In the genomic region with DNA sequence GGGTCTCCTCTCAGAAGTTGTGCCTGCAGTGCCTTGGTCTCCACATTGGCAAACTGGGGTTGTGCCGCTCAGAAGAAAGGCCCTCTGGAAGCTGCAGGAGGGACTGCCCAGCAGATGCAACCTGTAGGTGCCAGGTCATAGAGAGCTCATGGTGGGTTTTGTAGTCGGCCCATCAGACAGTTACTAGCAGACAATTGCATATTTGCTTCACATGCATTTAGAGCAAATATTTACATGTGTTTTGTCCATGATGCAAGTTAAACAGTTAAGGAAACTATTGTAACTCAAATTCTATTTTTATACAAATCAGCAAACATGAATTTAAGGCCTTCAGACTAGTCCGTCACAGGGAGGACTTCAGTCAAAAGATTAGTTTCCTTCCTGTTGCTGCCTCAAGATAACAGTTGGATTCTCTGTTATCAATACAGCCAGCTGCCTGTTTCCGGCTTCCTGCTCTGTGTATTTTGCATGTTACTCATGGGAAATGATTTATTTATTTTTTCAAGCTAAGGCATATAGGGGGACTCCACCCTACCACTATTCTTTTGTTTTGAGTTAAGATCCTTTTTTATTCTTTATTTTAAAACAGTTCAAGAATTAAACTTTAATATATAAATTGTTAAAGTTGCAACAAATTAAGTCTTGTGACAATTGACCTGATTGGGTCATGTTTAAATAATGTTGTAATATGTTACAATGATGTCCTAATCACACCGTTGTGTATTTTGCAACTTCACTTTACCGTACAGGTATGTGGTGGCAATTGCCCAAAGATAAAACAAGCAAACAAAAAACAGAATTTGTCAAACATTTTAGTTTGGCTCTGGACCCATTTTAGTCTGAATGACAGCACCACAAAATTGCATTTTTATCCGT, we compare ENCODE assay signal across 1 cellular context.
TF ChIP-seq lines count a peak whose summit lies in the region.

No MANE protein-coding gene starts in this region.

TF ChIP-seq in HepG2, 621 proteins besides CTCF, POLR2A, EP300 and RAD21 (continued from another document and continues in another):
- TF ChIP-seq, protein P1, sequence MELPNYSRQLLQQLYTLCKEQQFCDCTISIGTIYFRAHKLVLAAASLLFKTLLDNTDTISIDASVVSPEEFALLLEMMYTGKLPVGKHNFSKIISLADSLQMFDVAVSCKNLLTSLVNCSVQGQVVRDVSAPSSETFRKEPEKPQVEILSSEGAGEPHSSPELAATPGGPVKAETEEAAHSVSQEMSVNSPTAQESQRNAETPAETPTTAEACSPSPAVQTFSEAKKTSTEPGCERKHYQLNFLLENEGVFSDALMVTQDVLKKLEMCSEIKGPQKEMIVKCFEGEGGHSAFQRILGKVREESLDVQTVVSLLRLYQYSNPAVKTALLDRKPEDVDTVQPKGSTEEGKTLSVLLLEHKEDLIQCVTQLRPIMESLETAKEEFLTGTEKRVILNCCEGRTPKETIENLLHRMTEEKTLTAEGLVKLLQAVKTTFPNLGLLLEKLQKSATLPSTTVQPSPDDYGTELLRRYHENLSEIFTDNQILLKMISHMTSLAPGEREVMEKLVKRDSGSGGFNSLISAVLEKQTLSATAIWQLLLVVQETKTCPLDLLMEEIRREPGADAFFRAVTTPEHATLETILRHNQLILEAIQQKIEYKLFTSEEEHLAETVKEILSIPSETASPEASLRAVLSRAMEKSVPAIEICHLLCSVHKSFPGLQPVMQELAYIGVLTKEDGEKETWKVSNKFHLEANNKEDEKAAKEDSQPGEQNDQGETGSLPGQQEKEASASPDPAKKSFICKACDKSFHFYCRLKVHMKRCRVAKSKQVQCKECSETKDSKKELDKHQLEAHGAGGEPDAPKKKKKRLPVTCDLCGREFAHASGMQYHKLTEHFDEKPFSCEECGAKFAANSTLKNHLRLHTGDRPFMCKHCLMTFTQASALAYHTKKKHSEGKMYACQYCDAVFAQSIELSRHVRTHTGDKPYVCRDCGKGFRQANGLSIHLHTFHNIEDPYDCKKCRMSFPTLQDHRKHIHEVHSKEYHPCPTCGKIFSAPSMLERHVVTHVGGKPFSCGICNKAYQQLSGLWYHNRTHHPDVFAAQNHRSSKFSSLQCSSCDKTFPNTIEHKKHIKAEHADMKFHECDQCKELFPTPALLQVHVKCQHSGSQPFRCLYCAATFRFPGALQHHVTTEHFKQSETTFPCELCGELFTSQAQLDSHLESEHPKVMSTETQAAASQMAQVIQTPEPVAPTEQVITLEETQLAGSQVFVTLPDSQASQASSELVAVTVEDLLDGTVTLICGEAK (IDR thresholded peaks at IDR 0.05) = no peak
- TF ChIP-seq, protein P1 (CRISPR knock-in tag; IDR thresholded peaks at IDR 0.05) = no peak
- TF ChIP-seq ELF3 (CRISPR knock-in tag; IDR thresholded peaks at IDR 0.05) = peak; percentile 99
- no peak for TF ChIP-seq ARNT2 (CRISPR knock-in tag; IDR thresholded peaks at IDR 0.05; ENCODE audit: low read depth)
- 0 out of 2 replicates have a peak, but pooled peaks have one; percentile 76 for TF ChIP-seq NKX3-1 (CRISPR knock-in tag; IDR thresholded peaks at IDR 0.05)
- no peak for TF ChIP-seq ZNF138 (CRISPR knock-in tag; IDR thresholded peaks at IDR 0.05; ENCODE audit: low read depth)
- no peak for TF ChIP-seq ZFP36L2 (CRISPR knock-in tag; IDR thresholded peaks at IDR 0.05)
- TF ChIP-seq, protein P2, sequence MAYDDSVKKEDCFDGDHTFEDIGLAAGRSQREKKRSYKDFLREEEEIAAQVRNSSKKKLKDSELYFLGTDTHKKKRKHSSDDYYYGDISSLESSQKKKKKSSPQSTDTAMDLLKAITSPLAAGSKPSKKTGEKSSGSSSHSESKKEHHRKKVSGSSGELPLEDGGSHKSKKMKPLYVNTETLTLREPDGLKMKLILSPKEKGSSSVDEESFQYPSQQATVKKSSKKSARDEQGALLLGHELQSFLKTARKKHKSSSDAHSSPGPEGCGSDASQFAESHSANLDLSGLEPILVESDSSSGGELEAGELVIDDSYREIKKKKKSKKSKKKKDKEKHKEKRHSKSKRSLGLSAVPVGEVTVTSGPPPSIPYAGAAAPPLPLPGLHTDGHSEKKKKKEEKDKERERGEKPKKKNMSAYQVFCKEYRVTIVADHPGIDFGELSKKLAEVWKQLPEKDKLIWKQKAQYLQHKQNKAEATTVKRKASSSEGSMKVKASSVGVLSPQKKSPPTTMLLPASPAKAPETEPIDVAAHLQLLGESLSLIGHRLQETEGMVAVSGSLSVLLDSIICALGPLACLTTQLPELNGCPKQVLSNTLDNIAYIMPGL (CRISPR knock-in tag; IDR thresholded peaks at IDR 0.05; ENCODE audit: borderline replicate concordance in 1 of 2, low read depth in 1 of 2) = peak; percentile 20 to 73; a peak in 2 of 4 replicates
- TF ChIP-seq, protein P3, sequence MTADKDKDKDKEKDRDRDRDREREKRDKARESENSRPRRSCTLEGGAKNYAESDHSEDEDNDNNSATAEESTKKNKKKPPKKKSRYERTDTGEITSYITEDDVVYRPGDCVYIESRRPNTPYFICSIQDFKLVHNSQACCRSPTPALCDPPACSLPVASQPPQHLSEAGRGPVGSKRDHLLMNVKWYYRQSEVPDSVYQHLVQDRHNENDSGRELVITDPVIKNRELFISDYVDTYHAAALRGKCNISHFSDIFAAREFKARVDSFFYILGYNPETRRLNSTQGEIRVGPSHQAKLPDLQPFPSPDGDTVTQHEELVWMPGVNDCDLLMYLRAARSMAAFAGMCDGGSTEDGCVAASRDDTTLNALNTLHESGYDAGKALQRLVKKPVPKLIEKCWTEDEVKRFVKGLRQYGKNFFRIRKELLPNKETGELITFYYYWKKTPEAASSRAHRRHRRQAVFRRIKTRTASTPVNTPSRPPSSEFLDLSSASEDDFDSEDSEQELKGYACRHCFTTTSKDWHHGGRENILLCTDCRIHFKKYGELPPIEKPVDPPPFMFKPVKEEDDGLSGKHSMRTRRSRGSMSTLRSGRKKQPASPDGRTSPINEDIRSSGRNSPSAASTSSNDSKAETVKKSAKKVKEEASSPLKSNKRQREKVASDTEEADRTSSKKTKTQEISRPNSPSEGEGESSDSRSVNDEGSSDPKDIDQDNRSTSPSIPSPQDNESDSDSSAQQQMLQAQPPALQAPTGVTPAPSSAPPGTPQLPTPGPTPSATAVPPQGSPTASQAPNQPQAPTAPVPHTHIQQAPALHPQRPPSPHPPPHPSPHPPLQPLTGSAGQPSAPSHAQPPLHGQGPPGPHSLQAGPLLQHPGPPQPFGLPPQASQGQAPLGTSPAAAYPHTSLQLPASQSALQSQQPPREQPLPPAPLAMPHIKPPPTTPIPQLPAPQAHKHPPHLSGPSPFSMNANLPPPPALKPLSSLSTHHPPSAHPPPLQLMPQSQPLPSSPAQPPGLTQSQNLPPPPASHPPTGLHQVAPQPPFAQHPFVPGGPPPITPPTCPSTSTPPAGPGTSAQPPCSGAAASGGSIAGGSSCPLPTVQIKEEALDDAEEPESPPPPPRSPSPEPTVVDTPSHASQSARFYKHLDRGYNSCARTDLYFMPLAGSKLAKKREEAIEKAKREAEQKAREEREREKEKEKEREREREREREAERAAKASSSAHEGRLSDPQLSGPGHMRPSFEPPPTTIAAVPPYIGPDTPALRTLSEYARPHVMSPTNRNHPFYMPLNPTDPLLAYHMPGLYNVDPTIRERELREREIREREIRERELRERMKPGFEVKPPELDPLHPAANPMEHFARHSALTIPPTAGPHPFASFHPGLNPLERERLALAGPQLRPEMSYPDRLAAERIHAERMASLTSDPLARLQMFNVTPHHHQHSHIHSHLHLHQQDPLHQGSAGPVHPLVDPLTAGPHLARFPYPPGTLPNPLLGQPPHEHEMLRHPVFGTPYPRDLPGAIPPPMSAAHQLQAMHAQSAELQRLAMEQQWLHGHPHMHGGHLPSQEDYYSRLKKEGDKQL (CRISPR knock-in tag; IDR thresholded peaks at IDR 0.05; ENCODE audit: low read depth) = peak; percentile 69; the same call in 1 of the 2 replicates
- no peak for TF ChIP-seq ZNF558 (CRISPR knock-in tag; IDR thresholded peaks at IDR 0.05; ENCODE audit: borderline replicate concordance)
- no peak for TF ChIP-seq SATB2 (CRISPR knock-in tag; IDR thresholded peaks at IDR 0.05)
- TF ChIP-seq, protein P4, sequence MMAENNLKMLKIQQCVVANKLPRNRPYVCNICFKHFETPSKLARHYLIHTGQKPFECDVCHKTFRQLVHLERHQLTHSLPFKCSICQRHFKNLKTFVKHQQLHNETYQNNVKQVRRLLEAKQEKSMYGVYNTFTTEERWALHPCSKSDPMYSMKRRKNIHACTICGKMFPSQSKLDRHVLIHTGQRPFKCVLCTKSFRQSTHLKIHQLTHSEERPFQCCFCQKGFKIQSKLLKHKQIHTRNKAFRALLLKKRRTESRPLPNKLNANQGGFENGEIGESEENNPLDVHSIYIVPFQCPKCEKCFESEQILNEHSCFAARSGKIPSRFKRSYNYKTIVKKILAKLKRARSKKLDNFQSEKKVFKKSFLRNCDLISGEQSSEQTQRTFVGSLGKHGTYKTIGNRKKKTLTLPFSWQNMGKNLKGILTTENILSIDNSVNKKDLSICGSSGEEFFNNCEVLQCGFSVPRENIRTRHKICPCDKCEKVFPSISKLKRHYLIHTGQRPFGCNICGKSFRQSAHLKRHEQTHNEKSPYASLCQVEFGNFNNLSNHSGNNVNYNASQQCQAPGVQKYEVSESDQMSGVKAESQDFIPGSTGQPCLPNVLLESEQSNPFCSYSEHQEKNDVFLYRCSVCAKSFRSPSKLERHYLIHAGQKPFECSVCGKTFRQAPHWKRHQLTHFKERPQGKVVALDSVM (CRISPR knock-in tag; IDR thresholded peaks at IDR 0.05) = no peak
- no peak; the same call in 1 of the 2 replicates for TF ChIP-seq NFYC (CRISPR knock-in tag; IDR thresholded peaks at IDR 0.05)
- TF ChIP-seq, protein P5, sequence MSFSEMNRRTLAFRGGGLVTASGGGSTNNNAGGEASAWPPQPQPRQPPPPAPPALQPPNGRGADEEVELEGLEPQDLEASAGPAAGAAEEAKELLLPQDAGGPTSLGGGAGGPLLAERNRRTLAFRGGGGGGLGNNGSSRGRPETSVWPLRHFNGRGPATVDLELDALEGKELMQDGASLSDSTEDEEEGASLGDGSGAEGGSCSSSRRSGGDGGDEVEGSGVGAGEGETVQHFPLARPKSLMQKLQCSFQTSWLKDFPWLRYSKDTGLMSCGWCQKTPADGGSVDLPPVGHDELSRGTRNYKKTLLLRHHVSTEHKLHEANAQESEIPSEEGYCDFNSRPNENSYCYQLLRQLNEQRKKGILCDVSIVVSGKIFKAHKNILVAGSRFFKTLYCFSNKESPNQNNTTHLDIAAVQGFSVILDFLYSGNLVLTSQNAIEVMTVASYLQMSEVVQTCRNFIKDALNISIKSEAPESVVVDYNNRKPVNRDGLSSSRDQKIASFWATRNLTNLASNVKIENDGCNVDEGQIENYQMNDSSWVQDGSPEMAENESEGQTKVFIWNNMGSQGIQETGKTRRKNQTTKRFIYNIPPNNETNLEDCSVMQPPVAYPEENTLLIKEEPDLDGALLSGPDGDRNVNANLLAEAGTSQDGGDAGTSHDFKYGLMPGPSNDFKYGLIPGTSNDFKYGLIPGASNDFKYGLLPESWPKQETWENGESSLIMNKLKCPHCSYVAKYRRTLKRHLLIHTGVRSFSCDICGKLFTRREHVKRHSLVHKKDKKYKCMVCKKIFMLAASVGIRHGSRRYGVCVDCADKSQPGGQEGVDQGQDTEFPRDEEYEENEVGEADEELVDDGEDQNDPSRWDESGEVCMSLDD (CRISPR knock-in tag; IDR thresholded peaks at IDR 0.05; ENCODE audit: borderline replicate concordance) = no peak
- no peak for TF ChIP-seq FOXC1 (CRISPR knock-in tag; IDR thresholded peaks at IDR 0.05; ENCODE audit: borderline replicate concordance)
- TF ChIP-seq ZNF773 (CRISPR knock-in tag; IDR thresholded peaks at IDR 0.05; ENCODE audit: borderline replicate concordance) = no peak
- TF ChIP-seq ZNF782 (CRISPR knock-in tag; IDR thresholded peaks at IDR 0.05; ENCODE audit: borderline replicate concordance) = no peak
- TF ChIP-seq ZNF292 (CRISPR knock-in tag; IDR thresholded peaks at IDR 0.05; ENCODE audit: borderline replicate concordance, low read depth) = no peak
- TF ChIP-seq, protein P6, sequence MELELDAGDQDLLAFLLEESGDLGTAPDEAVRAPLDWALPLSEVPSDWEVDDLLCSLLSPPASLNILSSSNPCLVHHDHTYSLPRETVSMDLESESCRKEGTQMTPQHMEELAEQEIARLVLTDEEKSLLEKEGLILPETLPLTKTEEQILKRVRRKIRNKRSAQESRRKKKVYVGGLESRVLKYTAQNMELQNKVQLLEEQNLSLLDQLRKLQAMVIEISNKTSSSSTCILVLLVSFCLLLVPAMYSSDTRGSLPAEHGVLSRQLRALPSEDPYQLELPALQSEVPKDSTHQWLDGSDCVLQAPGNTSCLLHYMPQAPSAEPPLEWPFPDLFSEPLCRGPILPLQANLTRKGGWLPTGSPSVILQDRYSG (CRISPR knock-in tag; IDR thresholded peaks at IDR 0.05) = no peak
- TF ChIP-seq, protein P7, sequence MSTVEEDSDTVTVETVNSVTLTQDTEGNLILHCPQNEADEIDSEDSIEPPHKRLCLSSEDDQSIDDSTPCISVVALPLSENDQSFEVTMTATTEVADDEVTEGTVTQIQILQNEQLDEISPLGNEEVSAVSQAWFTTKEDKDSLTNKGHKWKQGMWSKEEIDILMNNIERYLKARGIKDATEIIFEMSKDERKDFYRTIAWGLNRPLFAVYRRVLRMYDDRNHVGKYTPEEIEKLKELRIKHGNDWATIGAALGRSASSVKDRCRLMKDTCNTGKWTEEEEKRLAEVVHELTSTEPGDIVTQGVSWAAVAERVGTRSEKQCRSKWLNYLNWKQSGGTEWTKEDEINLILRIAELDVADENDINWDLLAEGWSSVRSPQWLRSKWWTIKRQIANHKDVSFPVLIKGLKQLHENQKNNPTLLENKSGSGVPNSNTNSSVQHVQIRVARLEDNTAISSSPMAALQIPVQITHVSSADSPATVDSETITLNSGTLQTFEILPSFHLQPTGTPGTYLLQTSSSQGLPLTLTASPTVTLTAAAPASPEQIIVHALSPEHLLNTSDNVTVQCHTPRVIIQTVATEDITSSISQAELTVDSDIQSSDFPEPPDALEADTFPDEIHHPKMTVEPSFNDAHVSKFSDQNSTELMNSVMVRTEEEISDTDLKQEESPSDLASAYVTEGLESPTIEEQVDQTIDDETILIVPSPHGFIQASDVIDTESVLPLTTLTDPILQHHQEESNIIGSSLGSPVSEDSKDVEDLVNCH (CRISPR knock-in tag; IDR thresholded peaks at IDR 0.05) = no peak
